18 cellular contexts compared by ENCODE assay signal in the genomic region with DNA sequence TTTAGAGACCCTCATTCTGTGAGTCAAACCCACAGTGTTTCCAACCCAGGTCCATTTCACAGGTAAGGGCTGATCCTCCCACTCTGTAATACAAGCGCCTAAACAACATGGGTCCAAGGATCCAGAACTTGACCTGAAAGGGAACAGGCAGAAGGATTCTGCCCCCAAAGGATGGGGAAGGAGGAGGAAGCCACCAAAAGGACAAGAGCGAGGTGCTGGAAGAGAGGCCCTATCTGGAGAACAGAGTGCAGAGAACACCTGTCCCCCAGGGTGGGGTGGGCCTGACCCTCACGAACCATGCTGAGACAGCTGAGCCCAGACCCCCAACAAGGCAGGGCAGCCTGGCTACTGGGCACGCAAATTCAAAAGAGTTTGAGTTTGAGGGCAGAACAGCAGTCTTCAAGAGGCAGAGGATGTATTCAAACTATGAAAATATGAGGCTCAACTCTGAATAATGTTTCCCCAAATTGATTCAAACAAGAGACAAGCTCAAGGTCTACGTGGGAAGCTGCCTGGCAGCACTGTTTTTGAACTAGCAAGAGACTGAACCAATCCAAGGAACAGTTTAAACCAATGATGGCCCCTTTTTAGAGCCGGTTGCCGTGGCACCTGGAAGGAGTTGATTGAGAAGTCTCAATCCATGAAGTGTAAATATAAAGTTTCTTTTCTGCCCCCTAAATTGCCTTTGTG.
DNase-seq lines count a peak whose midpoint lies in the region; ATAC-seq and TF ChIP-seq lines count a peak whose summit lies in the region.
"Had no signal": no experiment of that assay in that cellular context is flagged by ENCODE, and none has a peak within 500 bp of the region (broad histone marks: within the 10 kb centered on the region; RNA-seq: fewer than 3 reads in every experiment).

No MANE protein-coding gene starts in this region.

- no TSS peak for BruUV-seq in MCF 10A (replicated peaks; lab: Mats Ljungman, UMichigan)

- POLR2A ChIA-PET in MCF 10A (lab: Yijun Ruan, JAX) (interaction anchor here (0.7 kb wide), 1 partner anchor 128 kb away, joined by 3 read pairs; no protein-coding TSS in a partner anchor), WTC11 (lab: Charles Lee) (no interaction called here)

- CTCF ChIA-PET in MCF 10A (lab: Yijun Ruan, JAX), result interaction anchor here (0.7 kb wide), 1 partner anchor 265 kb away, joined by 3 read pairs; no protein-coding TSS in a partner anchor
- CTCF ChIA-PET in WTC11 (lab: Charles Lee), result interaction anchor here (1.5 to 1.6 kb wide), 2 partner anchors 8 to 348 kb away, joined by 3 to 6 read pairs; no protein-coding TSS in a partner anchor

- H3K9me3 ChIP-seq in breast epithelium, result no peaks in the 10 kb centered on the region
- H3K9me3 ChIP-seq in body of pancreas, result no peaks in the 10 kb centered on the region
- H3K9me3 ChIP-seq: BLaER1 treated with 17β-estradiol and CSF1 and Interleukin-3, amounts not matched to agents 10 nM and 100 nM had no signal

- no peak for DNase-seq in MCF 10A (ENCODE audit: unreplicated experiment)
- no peak for DNase-seq in breast epithelium (ENCODE audit: low spot score in 2 of 2)
- DNase-seq in body of pancreas, result no peak
- DNase-seq in kidney glomerular epithelial cell (lab: John Stamatoyannopoulos, UW), result no peak
- no peak for DNase-seq in WTC11 (ENCODE audit: low spot score)
- DNase-seq: CD8-positive, alpha-beta memory T cell; KBM-7; NCI-H1436 treated with DMSO at 0.1 percent for 48 hours; NCI-H2029 treated with DMSO at 0.1 percent for 48 hours; NCI-H510A; NCI-H774 had no signal

- peak overlapping the region; percentile 69 for H3K27ac Mint-ChIP-seq in MCF 10A (ENCODE audit: low read depth, unreplicated experiment)
- peak overlapping the region; percentile 25 to 47 (median 36) for H3K27ac Mint-ChIP-seq in nephron
- H3K27ac Mint-ChIP-seq in WTC11, result no peak overlapping the region

- intact Hi-C loops in MCF 10A (cut with micrococcal nuclease), result no loop called here
- intact Hi-C loops in breast epithelium (cut with DNase I; ENCODE audit: low total_unique reads), result loop anchor here (10.0 kb wide), 1 partner anchor 1019 kb away; no protein-coding TSS in a partner anchor
- intact Hi-C loops in body of pancreas (cut with DNase I), result no loop called here

- H3K27me3 ChIP-seq in breast epithelium, result no peaks in the 10 kb centered on the region
- H3K27me3 ChIP-seq in body of pancreas, result no peaks in the 10 kb centered on the region
- H3K27me3 ChIP-seq: BLaER1 treated with 17β-estradiol and CSF1 and Interleukin-3, amounts not matched to agents 10 nM and 100 nM had no signal

- H3K4me3 Mint-ChIP-seq in MCF 10A (ENCODE audit: unreplicated experiment), result peak overlapping the region; percentile 43
- H3K4me3 Mint-ChIP-seq in nephron, result no peak overlapping the region
- no peak overlapping the region for H3K4me3 Mint-ChIP-seq in WTC11
- H3K4me3 Mint-ChIP-seq: CD8-positive, alpha-beta memory T cell had no signal

- H3K4me3 ChIP-seq in breast epithelium (no peak overlapping the region), body of pancreas (no peak overlapping the region)
- H3K4me3 ChIP-seq: BLaER1 treated with 17β-estradiol and CSF1 and Interleukin-3, amounts not matched to agents 10 nM and 100 nM; SK-N-MC had no signal

- H3K4me1 ChIP-seq in breast epithelium (peaks cover 0 to 8% of the 10 kb centered on the region in 2 donors), body of pancreas (peaks cover 47% of the 10 kb centered on the region)

- peak; percentile 10 for ATAC-seq in body of pancreas
- no peak for ATAC-seq in GM18870 (IDR thresholded peaks at IDR 0.05; ENCODE audit: unreplicated experiment)
- ATAC-seq in HG03460 (IDR thresholded peaks at IDR 0.05; ENCODE audit: unreplicated experiment), result no peak
- no peak for ATAC-seq in WTC11
- ATAC-seq: Panc1, Right ventricle myocardium inferior had no signal

- TF ChIP-seq POLR2A in breast epithelium (IDR thresholded peaks at IDR 0.05), result no peak
- no peak for TF ChIP-seq POLR2A in body of pancreas (IDR thresholded peaks at IDR 0.05)

- WGBS in body of pancreas, 2 donors, result 66 to 78% methylated on average over 7 of the region's 7 CpGs

- H3K36me3 Mint-ChIP-seq in MCF 10A (ENCODE audit: insufficient read depth, unreplicated experiment) (no peaks in the 10 kb centered on the region), nephron (ENCODE audit: low read depth) (no peaks in the 10 kb centered on the region), WTC11 (no peaks in the 10 kb centered on the region)
- H3K36me3 Mint-ChIP-seq: CD8-positive, alpha-beta memory T cell had no signal

- H3K9me3 Mint-ChIP-seq in MCF 10A (ENCODE audit: unreplicated experiment) (peaks cover 9% of the 10 kb centered on the region), nephron (no peaks in the 10 kb centered on the region), WTC11 (peaks cover 10% of the 10 kb centered on the region)
- H3K9me3 Mint-ChIP-seq: CD8-positive, alpha-beta memory T cell had no signal

- TF ChIP-seq CTCF in MCF 10A (IDR thresholded peaks at IDR 0.05; ENCODE audit: unreplicated experiment), result no peak
- TF ChIP-seq CTCF in breast epithelium (IDR thresholded peaks at IDR 0.05), result no peak
- no peak for TF ChIP-seq CTCF in body of pancreas (IDR thresholded peaks at IDR 0.05)
- TF ChIP-seq CTCF in nephron (IDR thresholded peaks at IDR 0.05; ENCODE audit: unreplicated experiment in 3 of 3), result no peak
- TF ChIP-seq CTCF in WTC11 (IDR thresholded peaks at IDR 0.05), result no peak

- H3K4me1 Mint-ChIP-seq in MCF 10A (ENCODE audit: insufficient read depth, unreplicated experiment) (peaks cover 39% of the 10 kb centered on the region), nephron (peaks cover 13% of the 10 kb centered on the region), WTC11 (0 out of 2 replicates have a peak, but pooled peaks cover 4% of the 10 kb centered on the region)
- H3K4me1 Mint-ChIP-seq: CD8-positive, alpha-beta memory T cell had no signal

- H3K27me3 Mint-ChIP-seq in MCF 10A (ENCODE audit: insufficient read depth, unreplicated experiment), result no peaks in the 10 kb centered on the region
- peaks cover 10% of the 10 kb centered on the region for H3K27me3 Mint-ChIP-seq in nephron (ENCODE audit: low read depth)
- H3K27me3 Mint-ChIP-seq in WTC11 (ENCODE audit: low read depth), result peaks cover 4% of the 10 kb centered on the region; the same call in 1 of the 2 replicates

- no peaks in the 10 kb centered on the region for H3K36me3 ChIP-seq in breast epithelium
- H3K36me3 ChIP-seq in body of pancreas (replicated peaks in 1 of 2; ENCODE audit: insufficient read depth in 1 of 2, low read depth in 2 of 2), result no peaks in the 10 kb centered on the region
- H3K36me3 ChIP-seq: BLaER1 treated with 17β-estradiol and CSF1 and Interleukin-3, amounts not matched to agents 10 nM and 100 nM had no signal

- H3K27ac ChIP-seq in breast epithelium (no peak overlapping the region), body of pancreas (peak overlapping the region in 3 of 4 donors; percentile 70 to 88 (median 80))
- H3K27ac ChIP-seq: BLaER1 treated with 17β-estradiol and CSF1 and Interleukin-3, amounts not matched to agents 10 nM and 100 nM; SK-N-MC had no signal

TF ChIP-seq in WTC11, 78 proteins besides CTCF, POLR2A, EP300 and RAD21:
- TF ChIP-seq JAZF1 (CRISPR knock-in tag; IDR thresholded peaks at IDR 0.05) (no peak), ATF3 (CRISPR knock-in tag; conservative IDR thresholded peaks at IDR 0.05) (no peak), ZNF263 (CRISPR knock-in tag; IDR thresholded peaks at IDR 0.05; ENCODE audit: low read depth) (no peak), TP53 (CRISPR knock-in tag; IDR thresholded peaks at IDR 0.05) (no peak), RORB (CRISPR knock-in tag; IDR thresholded peaks at IDR 0.05) (no peak), NFATC4 (CRISPR knock-in tag; IDR thresholded peaks at IDR 0.05) (no peak)
- TF ChIP-seq, protein P1, sequence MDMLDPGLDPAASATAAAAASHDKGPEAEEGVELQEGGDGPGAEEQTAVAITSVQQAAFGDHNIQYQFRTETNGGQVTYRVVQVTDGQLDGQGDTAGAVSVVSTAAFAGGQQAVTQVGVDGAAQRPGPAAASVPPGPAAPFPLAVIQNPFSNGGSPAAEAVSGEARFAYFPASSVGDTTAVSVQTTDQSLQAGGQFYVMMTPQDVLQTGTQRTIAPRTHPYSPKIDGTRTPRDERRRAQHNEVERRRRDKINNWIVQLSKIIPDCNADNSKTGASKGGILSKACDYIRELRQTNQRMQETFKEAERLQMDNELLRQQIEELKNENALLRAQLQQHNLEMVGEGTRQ (CRISPR knock-in tag; IDR thresholded peaks at IDR 0.05), result no peak
- TF ChIP-seq, protein P2, sequence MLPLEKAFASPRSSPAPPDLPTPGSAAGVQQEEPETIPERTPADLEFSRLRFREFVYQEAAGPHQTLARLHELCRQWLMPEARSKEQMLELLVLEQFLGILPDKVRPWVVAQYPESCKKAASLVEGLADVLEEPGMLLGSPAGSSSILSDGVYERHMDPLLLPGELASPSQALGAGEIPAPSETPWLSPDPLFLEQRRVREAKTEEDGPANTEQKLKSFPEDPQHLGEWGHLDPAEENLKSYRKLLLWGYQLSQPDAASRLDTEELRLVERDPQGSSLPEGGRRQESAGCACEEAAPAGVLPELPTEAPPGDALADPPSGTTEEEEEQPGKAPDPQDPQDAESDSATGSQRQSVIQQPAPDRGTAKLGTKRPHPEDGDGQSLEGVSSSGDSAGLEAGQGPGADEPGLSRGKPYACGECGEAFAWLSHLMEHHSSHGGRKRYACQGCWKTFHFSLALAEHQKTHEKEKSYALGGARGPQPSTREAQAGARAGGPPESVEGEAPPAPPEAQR (CRISPR knock-in tag; IDR thresholded peaks at IDR 0.05), result no peak
TF ChIP-seq in WTC11: peak in this region for 0.

Comparison
In these comparisons a context has a peak if more than half of its experiments do, and no peak if none do; other contexts are left out.
1. H3K27ac ChIP-seq: peak in body of pancreas (3 of 4); none in breast epithelium (0 of 2).